In the genomic region with DNA sequence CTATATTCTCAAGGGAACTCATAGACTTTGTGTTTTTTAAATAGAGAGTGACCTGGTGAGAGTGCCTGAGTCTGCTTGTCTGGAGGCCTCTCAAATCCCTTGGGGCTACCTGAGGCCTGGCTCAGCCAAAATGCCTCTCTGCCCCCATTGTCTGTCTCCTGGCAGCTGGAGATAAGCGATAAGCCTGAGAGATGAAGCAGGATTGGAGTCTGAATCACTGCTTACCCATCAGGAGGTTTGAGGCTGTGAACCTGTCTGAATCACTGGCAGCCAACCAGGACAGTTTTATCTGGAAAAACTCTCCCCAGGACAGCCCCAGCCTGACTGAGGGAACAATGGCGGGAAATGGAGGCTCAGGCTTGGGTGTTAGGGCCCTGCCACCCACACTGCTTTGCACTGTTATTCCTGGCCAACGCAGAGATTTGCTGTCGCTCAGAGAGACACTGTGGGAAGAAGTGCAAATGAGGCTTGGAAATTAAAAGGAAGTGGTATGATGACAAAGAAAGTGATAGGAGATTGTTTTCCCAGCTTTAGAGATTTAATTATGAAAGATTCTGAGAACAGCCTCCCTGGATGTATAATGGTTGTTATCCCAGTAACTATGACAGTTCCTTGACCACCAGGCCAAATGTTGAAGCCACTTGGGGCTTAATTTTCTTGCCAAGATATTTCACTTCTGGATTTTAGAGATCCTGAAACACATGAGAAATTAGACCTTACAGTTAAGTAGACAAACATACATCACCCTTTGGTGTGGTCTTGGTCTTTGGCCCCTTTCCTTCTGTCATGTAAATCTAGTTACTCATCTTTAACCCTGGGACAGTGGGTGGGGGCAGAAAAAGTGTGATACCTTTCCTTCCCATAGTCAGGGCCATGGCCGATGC, we compare ENCODE assay signal across 11 cellular contexts.
A peak's percentile ranks its signal among the peaks of the same experiment; 100 is the strongest.
DNase-seq lines count a peak whose midpoint lies in the region; ATAC-seq, FAIRE-seq and TF ChIP-seq lines count a peak whose summit lies in the region.
"Had no signal": no experiment of that assay in that cellular context is flagged by ENCODE, and none has a peak within 500 bp of the region (broad histone marks: within the 10 kb centered on the region; RNA-seq: fewer than 3 reads in every experiment).

No MANE protein-coding gene starts in this region.

- intact Hi-C loops in GM12878 (cut with micrococcal nuclease; ENCODE audit: unreplicated experiment) = loop anchor here (1.0 to 5.0 kb wide), 2 partner anchors 59 to 98 kb away; no protein-coding TSS in a partner anchor

- no peak for FAIRE-seq in GM12878 (lab: Jason Lieb, UNC)

- TF ChIP-seq RAD21 in GM12878 (IDR thresholded peaks at IDR 0.05; ENCODE audit: insufficient read depth, low read depth, low read length) = no peak

- POLR2A ChIA-PET in GM12878 (lab: Charles Lee) = no interaction called here

- no peak overlapping the region for H3K4me2 ChIP-seq in GM12878 (ENCODE audit: control insufficient read depth, insufficient read depth)

- H3K4me3 ChIP-seq in HUES48 (ENCODE audit: low read depth, low read length) (no peak overlapping the region), GM12878 (no peak overlapping the region), lung (no peak overlapping the region)
- H3K4me3 ChIP-seq: cardiac muscle cell had no signal

- WGBS in GM12878 (ENCODE audit: insufficient coverage, insufficient replicate concordance, low lambda C conversion rate, missing lambda C conversion rate) = 72% methylated on average over 5 of the region's 5 CpGs
- 74 to 86% methylated on average over 5 of the region's 5 CpGs for WGBS in lung, 2 donors

- RAD21 ChIA-PET in GM12878 (lab: Charles Lee; ENCODE audit: unreplicated experiment) = interaction anchor here (1.0 to 1.4 kb wide), 2 partner anchors 41 to 65 kb away, joined by 3 to 4 read pairs; no protein-coding TSS in a partner anchor

- in situ Hi-C loops in GM12878 (cut with MboI) = no loop called here

- H3K4me1 ChIP-seq in HUES48 (ENCODE audit: control insufficient read depth, insufficient read depth, low read length) = peaks cover 19% of the 10 kb centered on the region
- H3K4me1 ChIP-seq in GM12878 (ENCODE audit: control insufficient read depth, insufficient read depth, low read length) = no peaks in the 10 kb centered on the region
- no peaks in the 10 kb centered on the region for H3K4me1 ChIP-seq in lung (ENCODE audit: control insufficient read depth in 2 of 2, insufficient read depth in 2 of 2, low read length in 2 of 2)

- H3K27me3 ChIP-seq in HUES48 (ENCODE audit: control insufficient read depth, insufficient read depth, low read length) (no peaks in the 10 kb centered on the region), GM12878 (replicated peaks in 1 of 2; ENCODE audit: control insufficient read depth in 2 of 2, insufficient read depth in 2 of 2, low read length in 1 of 2) (no peaks in the 10 kb centered on the region), lung (ENCODE audit: control insufficient read depth, insufficient read depth) (no peaks in the 10 kb centered on the region)
- H3K27me3 ChIP-seq: cardiac muscle cell had no signal

- H4K20me1 ChIP-seq in GM12878 (ENCODE audit: control insufficient read depth, insufficient read depth) = no peaks in the 10 kb centered on the region

- no peak for TF ChIP-seq EP300 in GM12878 (IDR thresholded peaks at IDR 0.05; ENCODE audit: borderline replicate concordance in 1 of 2, control insufficient read depth in 1 of 2, low read depth in 2 of 2, low read length in 2 of 2)

- H2AFZ ChIP-seq in GM12878 (ENCODE audit: control insufficient read depth, low read depth, low read length) = no peak overlapping the region

- CTCF ChIA-PET in GM12878 (lab: Yijun Ruan, JAX) = interaction anchor here (0.6 to 2.7 kb wide), 4 partner anchors 9 to 698 kb away, joined by 3 to 7 read pairs (median 3); no protein-coding TSS in a partner anchor

- H3K9me3 ChIP-seq in HUES48 (ENCODE audit: control insufficient read depth, insufficient read depth, low read length) = no peaks in the 10 kb centered on the region
- H3K9me3 ChIP-seq in GM12878 (replicated peaks; ENCODE audit: control insufficient read depth, insufficient read depth, low read length) = no peaks in the 10 kb centered on the region; the same call in 2 of the 3 replicates
- H3K9me3 ChIP-seq in lung (ENCODE audit: control insufficient read depth in 2 of 2, insufficient read depth in 1 of 2, low read length in 1 of 2) = no peaks in the 10 kb centered on the region

- SMC1A ChIA-PET in GM12878 (lab: Charles Lee; ENCODE audit: uncharacterized antibody, unreplicated experiment) = interaction anchor here (0.6 to 5.3 kb wide), 10 partner anchors 30 to 273 kb away, joined by 3 to 52 read pairs (median 4); no protein-coding TSS in a partner anchor

- no peak for TF ChIP-seq CTCF in GM12878 (IDR thresholded peaks at IDR 0.05 in 2 of 3, conservative IDR thresholded peaks at IDR 0.05 in 1 of 3; ENCODE audit: control insufficient read depth in 2 of 3, extremely low read depth in 1 of 3, insufficient read depth in 1 of 3, low read depth in 3 of 3, low read length in 3 of 3)
- TF ChIP-seq CTCF in lung (IDR thresholded peaks at IDR 0.05; ENCODE audit: control extremely low read depth, extremely low read depth) = no peak

- no TSS peak for BruUV-seq in GM12878 (replicated peaks; lab: Mats Ljungman, UMichigan)

- no peak for TF ChIP-seq POLR2A in GM12878 (IDR thresholded peaks at IDR 0.05; ENCODE audit: low read depth, low read length)

- no peaks in the 10 kb centered on the region for H3K79me2 ChIP-seq in GM12878 (ENCODE audit: control insufficient read depth, insufficient read depth, low read length)

- H3K9ac ChIP-seq in HUES48 (ENCODE audit: low read depth, low read length) = no peak overlapping the region
- no peak overlapping the region for H3K9ac ChIP-seq in GM12878 (ENCODE audit: control insufficient read depth, insufficient read depth, low read length)

- H3K27ac ChIP-seq in HUES48 (ENCODE audit: low read depth, low read length) (peak overlapping the region; percentile 76), GM12878 (ENCODE audit: control insufficient read depth, insufficient read depth) (no peak overlapping the region), lung (ENCODE audit: low read depth in 1 of 2, low read length in 1 of 2) (no peak overlapping the region)
- H3K27ac ChIP-seq: cardiac muscle cell had no signal

- H3K36me3 ChIP-seq in HUES48 (ENCODE audit: control insufficient read depth, insufficient read depth, low read length) (no peaks in the 10 kb centered on the region), GM12878 (ENCODE audit: control insufficient read depth in 2 of 2, insufficient read depth in 2 of 2, low read length in 1 of 2) (no peaks in the 10 kb centered on the region), lung (ENCODE audit: control insufficient read depth in 2 of 2, insufficient read depth in 2 of 2, low read length in 2 of 2) (no peaks in the 10 kb centered on the region)
- H3K36me3 ChIP-seq: cardiac muscle cell had no signal

- DNase-seq in GM03348 (ENCODE audit: low spot score) (peak; percentile 20), GM12878 (ENCODE audit: low read depth, low spot score) (no peak), lung (ENCODE audit: low spot score) (no peak), hippocampal formation (lab: John Stamatoyannopoulos, UW) (no peak), NCI-H1105 (lab: John Stamatoyannopoulos, UW) (no peak), DMS114 treated with DMSO at 0.1 percent for 48 hours (lab: John Stamatoyannopoulos, UW; ENCODE audit: unreplicated experiment) (no peak)
- DNase-seq: hypothalamus, SHP77 had no signal

- ATAC-seq in GM12878 = peak; percentile 55
- peak; percentile 27 for ATAC-seq in lung (ENCODE audit: insufficient read depth, low FRiP score)
- no peak for ATAC-seq in GM19023 (IDR thresholded peaks at IDR 0.05; ENCODE audit: unreplicated experiment)

TF ChIP-seq in GM12878, 131 proteins besides CTCF, POLR2A, EP300 and RAD21:
- TF ChIP-seq TCF3 (IDR thresholded peaks at IDR 0.05; ENCODE audit: borderline replicate concordance, insufficient read depth, low read depth, low read length) (no peak), ZNF384 (IDR thresholded peaks at IDR 0.05; ENCODE audit: borderline replicate concordance, low read depth, low read length) (no peak), MEF2B (IDR thresholded peaks at IDR 0.05; ENCODE audit: partially characterized antibody, poor library complexity, severe bottlenecking) (peak; percentile 85), IKZF2 (IDR thresholded peaks at IDR 0.05) (peak; percentile 29 to 47; a peak in 2 of 4 replicates), IKZF1 (conservative IDR thresholded peaks at IDR 0.05) (peak; percentile 54), NR2F1 (conservative IDR thresholded peaks at IDR 0.05) (peak; percentile 89), RB1 (IDR thresholded peaks at IDR 0.05; ENCODE audit: borderline replicate concordance) (peak; percentile 45; the same call in 1 of the 2 replicates), MTA2 (IDR thresholded peaks at IDR 0.05; ENCODE audit: low read depth) (peak; percentile 55; the same call in 1 of the 2 replicates), SREBF1 (IDR thresholded peaks at IDR 0.05; ENCODE audit: low read length) (no peak)
- TF ChIP-seq, protein P1, sequence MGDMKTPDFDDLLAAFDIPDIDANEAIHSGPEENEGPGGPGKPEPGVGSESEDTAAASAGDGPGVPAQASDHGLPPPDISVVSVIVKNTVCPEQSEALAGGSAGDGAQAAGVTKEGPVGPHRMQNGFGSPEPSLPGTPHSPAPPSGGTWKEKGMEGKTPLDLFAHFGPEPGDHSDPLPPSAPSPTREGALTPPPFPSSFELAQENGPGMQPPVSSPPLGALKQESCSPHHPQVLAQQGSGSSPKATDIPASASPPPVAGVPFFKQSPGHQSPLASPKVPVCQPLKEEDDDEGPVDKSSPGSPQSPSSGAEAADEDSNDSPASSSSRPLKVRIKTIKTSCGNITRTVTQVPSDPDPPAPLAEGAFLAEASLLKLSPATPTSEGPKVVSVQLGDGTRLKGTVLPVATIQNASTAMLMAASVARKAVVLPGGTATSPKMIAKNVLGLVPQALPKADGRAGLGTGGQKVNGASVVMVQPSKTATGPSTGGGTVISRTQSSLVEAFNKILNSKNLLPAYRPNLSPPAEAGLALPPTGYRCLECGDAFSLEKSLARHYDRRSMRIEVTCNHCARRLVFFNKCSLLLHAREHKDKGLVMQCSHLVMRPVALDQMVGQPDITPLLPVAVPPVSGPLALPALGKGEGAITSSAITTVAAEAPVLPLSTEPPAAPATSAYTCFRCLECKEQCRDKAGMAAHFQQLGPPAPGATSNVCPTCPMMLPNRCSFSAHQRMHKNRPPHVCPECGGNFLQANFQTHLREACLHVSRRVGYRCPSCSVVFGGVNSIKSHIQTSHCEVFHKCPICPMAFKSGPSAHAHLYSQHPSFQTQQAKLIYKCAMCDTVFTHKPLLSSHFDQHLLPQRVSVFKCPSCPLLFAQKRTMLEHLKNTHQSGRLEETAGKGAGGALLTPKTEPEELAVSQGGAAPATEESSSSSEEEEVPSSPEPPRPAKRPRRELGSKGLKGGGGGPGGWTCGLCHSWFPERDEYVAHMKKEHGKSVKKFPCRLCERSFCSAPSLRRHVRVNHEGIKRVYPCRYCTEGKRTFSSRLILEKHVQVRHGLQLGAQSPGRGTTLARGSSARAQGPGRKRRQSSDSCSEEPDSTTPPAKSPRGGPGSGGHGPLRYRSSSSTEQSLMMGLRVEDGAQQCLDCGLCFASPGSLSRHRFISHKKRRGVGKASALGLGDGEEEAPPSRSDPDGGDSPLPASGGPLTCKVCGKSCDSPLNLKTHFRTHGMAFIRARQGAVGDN (IDR thresholded peaks at IDR 0.05) = peak; percentile 23; the same call in 1 of the 2 replicates
